21 cellular contexts compared by ENCODE assay signal in the genomic region with DNA sequence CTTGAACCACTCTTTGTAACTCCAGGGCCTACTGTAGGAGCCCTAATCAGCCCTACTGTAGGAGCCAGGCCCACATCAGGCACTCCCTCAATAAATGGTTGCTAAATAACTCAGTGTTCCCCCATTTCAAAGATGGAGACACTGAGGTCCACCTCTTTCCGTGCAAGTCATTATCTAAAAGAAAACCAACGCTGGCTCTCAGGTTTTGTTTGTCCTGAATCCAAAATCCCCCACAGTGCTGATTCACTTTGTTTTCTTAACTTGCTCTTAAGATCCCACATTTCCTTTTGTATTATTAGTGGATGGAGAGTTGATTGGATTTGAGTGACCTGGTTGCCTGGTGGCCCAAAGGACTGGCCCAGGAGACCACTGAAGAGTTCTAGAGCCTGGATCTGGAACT.
DNase-seq lines count a peak whose midpoint lies in the region; ATAC-seq, FAIRE-seq and TF ChIP-seq lines count a peak whose summit lies in the region.
"Had no signal": no experiment of that assay in that cellular context is flagged by ENCODE, and none has a peak within 500 bp of the region (broad histone marks: within the 10 kb centered on the region; RNA-seq: fewer than 3 reads in every experiment).

No MANE protein-coding gene starts in this region.

- no peak overlapping the region for H3K4me3 Mint-ChIP-seq in astrocyte (ENCODE audit: unreplicated experiment)
- no peak overlapping the region for H3K4me3 Mint-ChIP-seq in activated T-helper 2 cell treated with anti-CD3 and anti-CD28 coated beads, Interferon-gamma antibody, Interleukin-2, Interleukin-4, amounts not matched to agents 10 μg/mL and 5 μg/mL and 100 μg/mL, durations not matched to agents 14 hours and 24 hours and 36 hours (ENCODE audit: low read depth)
- H3K4me3 Mint-ChIP-seq: CD4-positive, alpha-beta memory T cell had no signal

- CTCF ChIA-PET in endothelial cell of umbilical vein (lab: Charles Lee): no interaction called here

- H3K36me3 ChIP-seq in astrocyte (ENCODE audit: insufficient read depth, low read length) (no peaks in the 10 kb centered on the region), endothelial cell of umbilical vein (ENCODE audit: control insufficient read depth in 2 of 2, extremely low read depth in 1 of 2, insufficient read depth in 2 of 2, low read length in 2 of 2) (no peaks in the 10 kb centered on the region), psoas muscle (ENCODE audit: insufficient read depth in 1 of 2, low read depth in 1 of 2) (no peaks in the 10 kb centered on the region)
- H3K36me3 ChIP-seq: HAP-1, SJSA1 had no signal

- 88 to 95% (median 94%) methylated on average over 2 of the region's 2 CpGs for WGBS in psoas muscle, 3 donors

- H3K9me3 Mint-ChIP-seq in astrocyte (ENCODE audit: unreplicated experiment): no peaks in the 10 kb centered on the region
- H3K9me3 Mint-ChIP-seq in activated T-helper 2 cell treated with anti-CD3 and anti-CD28 coated beads, Interferon-gamma antibody, Interleukin-2, Interleukin-4, amounts not matched to agents 10 μg/mL and 5 μg/mL and 100 μg/mL, durations not matched to agents 14 hours and 24 hours and 36 hours: no peaks in the 10 kb centered on the region
- H3K9me3 Mint-ChIP-seq: CD4-positive, alpha-beta memory T cell had no signal

- no peak for ATAC-seq in psoas muscle
- ATAC-seq in HG02763 (IDR thresholded peaks at IDR 0.05; ENCODE audit: unreplicated experiment): no peak
- ATAC-seq in GM21619 (IDR thresholded peaks at IDR 0.05; ENCODE audit: unreplicated experiment): no peak
- ATAC-seq: PC-3 had no signal

- TF ChIP-seq CTCF in astrocyte (IDR thresholded peaks at IDR 0.05; ENCODE audit: insufficient read depth, low read depth, low read length): no peak
- TF ChIP-seq CTCF in endothelial cell of umbilical vein (IDR thresholded peaks at IDR 0.05; ENCODE audit: extremely low read depth in 1 of 2, insufficient read depth in 1 of 2, low read depth in 1 of 2, low read length in 2 of 2): no peak
- no peak for TF ChIP-seq CTCF in psoas muscle (IDR thresholded peaks at IDR 0.05)

- H3K79me2 ChIP-seq in astrocyte (ENCODE audit: insufficient read depth, low read length) (peaks cover 5% of the 10 kb centered on the region), endothelial cell of umbilical vein (ENCODE audit: control insufficient read depth, insufficient read depth, low read length) (no peaks in the 10 kb centered on the region)

- H4K20me1 ChIP-seq in astrocyte (ENCODE audit: insufficient read depth, low read length) (no peaks in the 10 kb centered on the region), endothelial cell of umbilical vein (replicated peaks; ENCODE audit: control insufficient read depth, extremely low read depth, insufficient read depth, low read length) (no peaks in the 10 kb centered on the region)

- H3K4me1 ChIP-seq in astrocyte (ENCODE audit: insufficient read depth, low read length): peaks cover 29% of the 10 kb centered on the region
- no peaks in the 10 kb centered on the region for H3K4me1 ChIP-seq in endothelial cell of umbilical vein (ENCODE audit: control insufficient read depth, extremely low read depth, insufficient read depth, low read length)
- peaks cover 47% of the 10 kb centered on the region for H3K4me1 ChIP-seq in psoas muscle
- H3K4me1 ChIP-seq: HAP-1 had no signal

- FAIRE-seq in astrocyte (lab: Jason Lieb, UNC) (no peak), endothelial cell of umbilical vein (lab: Jason Lieb, UNC) (no peak)
- FAIRE-seq: HTR-8/SVneo had no signal

- POLR2A ChIA-PET in endothelial cell of umbilical vein (lab: Charles Lee): no interaction called here

- no TSS peak for BruUV-seq in endothelial cell of umbilical vein (replicated peaks; lab: Mats Ljungman, UMichigan)

- no peak for TF ChIP-seq POLR2A in endothelial cell of umbilical vein (IDR thresholded peaks at IDR 0.05; ENCODE audit: low read depth, low read length)

- no peak overlapping the region for H3K9ac ChIP-seq in astrocyte (ENCODE audit: low read length)
- H3K9ac ChIP-seq in endothelial cell of umbilical vein (replicated peaks; ENCODE audit: extremely low read depth, insufficient read depth, low read length): no peak overlapping the region

- dilution Hi-C loops in endothelial cell of umbilical vein (cut with MboI; ENCODE audit: extremely low pct_ligation_motif_present, low sequenced_read_pairs): no loop called here

- H3K27ac ChIP-seq in astrocyte (ENCODE audit: low read depth, low read length) (no peak overlapping the region), endothelial cell of umbilical vein (ENCODE audit: insufficient read depth, low read depth, low read length) (no peak overlapping the region), psoas muscle (peak overlapping the region; percentile 66)
- H3K27ac ChIP-seq: HL-60, SJSA1 had no signal

- no peaks in the 10 kb centered on the region for H3K27me3 Mint-ChIP-seq in astrocyte (ENCODE audit: low read depth, unreplicated experiment)
- no peaks in the 10 kb centered on the region for H3K27me3 Mint-ChIP-seq in activated T-helper 2 cell treated with anti-CD3 and anti-CD28 coated beads, Interferon-gamma antibody, Interleukin-2, Interleukin-4, amounts not matched to agents 10 μg/mL and 5 μg/mL and 100 μg/mL, durations not matched to agents 14 hours and 24 hours and 36 hours (ENCODE audit: low read depth)

- H3K4me3 ChIP-seq in astrocyte (ENCODE audit: insufficient read depth, low read depth, low read length) (no peak overlapping the region), endothelial cell of umbilical vein (replicated peaks in 1 of 3; ENCODE audit: insufficient read depth in 1 of 3, low read depth in 1 of 3, low read length in 3 of 3) (no peak overlapping the region), psoas muscle (no peak overlapping the region)
- H3K4me3 ChIP-seq: HAP-1, SJSA1 had no signal

- H3K27me3 ChIP-seq in astrocyte (ENCODE audit: insufficient read depth, low read length) (no peaks in the 10 kb centered on the region), endothelial cell of umbilical vein (ENCODE audit: control insufficient read depth in 2 of 2, insufficient read depth in 2 of 2, low read length in 2 of 2) (peaks cover 0 to 1% of the 10 kb centered on the region in 2 experiments), psoas muscle (ENCODE audit: insufficient read depth in 3 of 3, low read length in 2 of 3) (no peaks in the 10 kb centered on the region)
- H3K27me3 ChIP-seq: SJSA1 had no signal

- DNase-seq in Daoy (ENCODE audit: low read depth): peak; percentile 64
- DNase-seq in astrocyte (ENCODE audit: low read depth): peak; percentile 63
- DNase-seq in endothelial cell of umbilical vein (ENCODE audit: low read depth, low spot score): peak; percentile 6
- no peak for DNase-seq in psoas muscle
- DNase-seq in activated T-helper 2 cell treated with anti-CD3 and anti-CD28 coated beads, Interferon-gamma antibody, Interleukin-2, Interleukin-4, amounts not matched to agents 10 μg/mL and 5 μg/mL and 100 μg/mL, durations not matched to agents 14 hours and 24 hours and 36 hours (ENCODE audit: low spot score): no peak
- no peak for DNase-seq in NCI-H1048 (lab: John Stamatoyannopoulos, UW)
- DNase-seq: Calu3; CD4-positive, alpha-beta memory T cell; DMS53; MV-4-11; NCI-H1436; NCI-H2029; NCI-H510A treated with DMSO at 0.1 percent for 48 hours; NCI-H82; PC-3 had no signal

- no peaks in the 10 kb centered on the region for H3K9me3 ChIP-seq in astrocyte (ENCODE audit: insufficient read depth, low read depth, low read length)
- H3K9me3 ChIP-seq in endothelial cell of umbilical vein (replicated peaks; ENCODE audit: control insufficient read depth, insufficient read depth, low read length): no peaks in the 10 kb centered on the region
- no peaks in the 10 kb centered on the region for H3K9me3 ChIP-seq in psoas muscle
- H3K9me3 ChIP-seq: HAP-1, SJSA1 had no signal

- H3K4me1 Mint-ChIP-seq in astrocyte (ENCODE audit: low read depth, unreplicated experiment): no peaks in the 10 kb centered on the region
- no peaks in the 10 kb centered on the region for H3K4me1 Mint-ChIP-seq in activated T-helper 2 cell treated with anti-CD3 and anti-CD28 coated beads, Interferon-gamma antibody, Interleukin-2, Interleukin-4, amounts not matched to agents 10 μg/mL and 5 μg/mL and 100 μg/mL, durations not matched to agents 14 hours and 24 hours and 36 hours (ENCODE audit: low read depth)
- H3K4me1 Mint-ChIP-seq: CD4-positive, alpha-beta memory T cell had no signal

- no peak overlapping the region for H3K27ac Mint-ChIP-seq in astrocyte (ENCODE audit: unreplicated experiment)
- H3K27ac Mint-ChIP-seq in activated T-helper 2 cell treated with anti-CD3 and anti-CD28 coated beads, Interferon-gamma antibody, Interleukin-2, Interleukin-4, amounts not matched to agents 10 μg/mL and 5 μg/mL and 100 μg/mL, durations not matched to agents 14 hours and 24 hours and 36 hours: no peak overlapping the region
- H3K27ac Mint-ChIP-seq: CD4-positive, alpha-beta memory T cell had no signal

- H2AFZ ChIP-seq in astrocyte (ENCODE audit: low read depth, low read length) (no peak overlapping the region), endothelial cell of umbilical vein (ENCODE audit: low read depth, low read length) (no peak overlapping the region)

- intact Hi-C loops in endothelial cell of umbilical vein (cut with micrococcal nuclease): loop anchor here (2.0 to 5.0 kb wide), 2 partner anchors 98 to 239 kb away; no protein-coding TSS in a partner anchor
- intact Hi-C loops in psoas muscle (cut with DNase I): loop anchor here (2.0 to 10.0 kb wide), 4 partner anchors 99 to 316 kb away; no protein-coding TSS in a partner anchor
- intact Hi-C loops in activated T-helper 2 cell treated with anti-CD3 and anti-CD28 coated beads, Interferon-gamma antibody, Interleukin-2, Interleukin-4, amounts not matched to agents 10 μg/mL and 5 μg/mL and 100 μg/mL, durations not matched to agents 14 hours and 24 hours and 36 hours (cut with micrococcal nuclease): no loop called here

- H3K36me3 Mint-ChIP-seq in astrocyte (ENCODE audit: low read depth, unreplicated experiment): peaks cover 10% of the 10 kb centered on the region
- no peaks in the 10 kb centered on the region for H3K36me3 Mint-ChIP-seq in activated T-helper 2 cell treated with anti-CD3 and anti-CD28 coated beads, Interferon-gamma antibody, Interleukin-2, Interleukin-4, amounts not matched to agents 10 μg/mL and 5 μg/mL and 100 μg/mL, durations not matched to agents 14 hours and 24 hours and 36 hours (ENCODE audit: low read depth)
- H3K36me3 Mint-ChIP-seq: CD4-positive, alpha-beta memory T cell had no signal

- H3K4me2 ChIP-seq in astrocyte (ENCODE audit: low read length) (no peak overlapping the region), endothelial cell of umbilical vein (ENCODE audit: insufficient read depth, low read length) (no peak overlapping the region)

- no peaks in the 10 kb centered on the region for H3K9me1 ChIP-seq in endothelial cell of umbilical vein (replicated peaks; ENCODE audit: control insufficient read depth, extremely low read depth, insufficient read depth, low read length)

TF ChIP-seq in endothelial cell of umbilical vein, 7 proteins besides CTCF, POLR2A, EP300 and RAD21:
- TF ChIP-seq JUN (IDR thresholded peaks at IDR 0.05; ENCODE audit: borderline replicate concordance, insufficient read depth, insufficient read length, low read depth) (no peak), POLR2AphosphoS5 (IDR thresholded peaks at IDR 0.05; ENCODE audit: insufficient read depth, low read depth, low read length) (no peak), FOS (IDR thresholded peaks at IDR 0.05; ENCODE audit: borderline replicate concordance, insufficient read depth, low read length) (peak; percentile 12)

Comparison
In these comparisons a context has a peak if more than half of its experiments do, and no peak if none do; other contexts are left out.
1. DNase-seq: peak in Daoy (single experiment), astrocyte (single experiment) and endothelial cell of umbilical vein (single experiment); none in psoas muscle (0 of 2), activated T-helper 2 cell treated with anti-CD3 and anti-CD28 coated beads, Interferon-gamma antibody, Interleukin-2, Interleukin-4, amounts not matched to agents 10 μg/mL and 5 μg/mL and 100 μg/mL, durations not matched to agents 14 hours and 24 hours and 36 hours (single experiment) and NCI-H1048 (single experiment).